ENCODE assay signal across 1 cellular context in genomic region chr12:120725151-120725658, GRCh38.
TF ChIP-seq lines count a peak whose summit lies in the region.

No MANE protein-coding gene starts in this region.

TF ChIP-seq in HCT116, 20 proteins besides CTCF, POLR2A, EP300 and RAD21 (continued from another document):
- TF ChIP-seq, protein P1, sequence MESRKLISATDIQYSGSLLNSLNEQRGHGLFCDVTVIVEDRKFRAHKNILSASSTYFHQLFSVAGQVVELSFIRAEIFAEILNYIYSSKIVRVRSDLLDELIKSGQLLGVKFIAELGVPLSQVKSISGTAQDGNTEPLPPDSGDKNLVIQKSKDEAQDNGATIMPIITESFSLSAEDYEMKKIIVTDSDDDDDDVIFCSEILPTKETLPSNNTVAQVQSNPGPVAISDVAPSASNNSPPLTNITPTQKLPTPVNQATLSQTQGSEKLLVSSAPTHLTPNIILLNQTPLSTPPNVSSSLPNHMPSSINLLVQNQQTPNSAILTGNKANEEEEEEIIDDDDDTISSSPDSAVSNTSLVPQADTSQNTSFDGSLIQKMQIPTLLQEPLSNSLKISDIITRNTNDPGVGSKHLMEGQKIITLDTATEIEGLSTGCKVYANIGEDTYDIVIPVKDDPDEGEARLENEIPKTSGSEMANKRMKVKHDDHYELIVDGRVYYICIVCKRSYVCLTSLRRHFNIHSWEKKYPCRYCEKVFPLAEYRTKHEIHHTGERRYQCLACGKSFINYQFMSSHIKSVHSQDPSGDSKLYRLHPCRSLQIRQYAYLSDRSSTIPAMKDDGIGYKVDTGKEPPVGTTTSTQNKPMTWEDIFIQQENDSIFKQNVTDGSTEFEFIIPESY (IDR thresholded peaks at IDR 0.05; ENCODE audit: extremely low read depth, insufficient replicate concordance, low read length) = no peak
- TF ChIP-seq SRF (IDR thresholded peaks at IDR 0.05; ENCODE audit: low read depth) = no peak
- no peak for TF ChIP-seq ATF3 (IDR thresholded peaks at IDR 0.05)
- no peak for TF ChIP-seq ZNF274 (IDR thresholded peaks at IDR 0.05; ENCODE audit: low read depth, low read length)
TF ChIP-seq in HCT116: peak in this region for 0.
